Comparison of ENCODE assay signal across 12 cellular contexts in the genomic region with DNA sequence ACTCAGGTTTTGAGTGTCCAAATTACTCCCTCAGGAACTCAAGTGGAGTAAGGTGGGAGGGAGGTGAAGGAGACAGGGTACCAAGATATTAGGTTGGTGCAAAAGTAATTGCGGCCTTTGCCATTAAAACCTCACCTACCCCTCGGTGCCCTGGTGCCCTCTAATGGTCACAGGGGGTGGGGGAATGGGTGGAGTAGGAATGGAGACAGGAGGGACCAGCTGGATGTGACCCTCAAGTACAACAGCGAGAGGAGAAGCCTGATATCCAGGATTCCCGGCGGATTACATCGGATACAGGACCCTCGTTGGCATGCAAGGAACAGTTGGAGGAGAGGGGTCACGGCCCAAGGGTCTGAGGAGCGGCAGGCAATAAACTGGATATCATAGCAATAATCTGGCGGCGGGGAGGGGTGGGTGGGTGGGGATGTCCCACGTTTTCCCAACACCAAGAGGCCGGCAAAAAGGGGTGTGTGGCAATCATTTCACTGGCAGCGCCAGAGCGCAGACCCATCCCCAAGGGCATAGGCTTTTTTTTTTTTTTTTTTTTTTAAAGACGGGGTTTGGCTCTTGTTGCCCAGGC. TPM values are rescaled to one million over a fixed set of nuclear protein-coding genes. Genes with fewer than 3 reads are reported as not detected.
DNase-seq lines count a peak whose midpoint lies in the region; ATAC-seq and TF ChIP-seq lines count a peak whose summit lies in the region.
"Had no signal": no experiment of that assay in that cellular context is flagged by ENCODE, and none has a peak within 500 bp of the region (broad histone marks: within the 10 kb centered on the region; RNA-seq: fewer than 3 reads in every experiment).

No MANE protein-coding gene starts in this region.

- H3K9me3 ChIP-seq in right cardiac atrium (ENCODE audit: control insufficient read depth, low read length) (no peaks in the 10 kb centered on the region), right atrium auricular region (no peaks in the 10 kb centered on the region), SK-N-MC (ENCODE audit: low read depth, low read length) (no peaks in the 10 kb centered on the region), esophagus muscularis mucosa (no peaks in the 10 kb centered on the region), vagina (no peaks in the 10 kb centered on the region)

- H3K27me3 ChIP-seq in right cardiac atrium (ENCODE audit: control insufficient read depth, insufficient read depth) (no peaks in the 10 kb centered on the region), right atrium auricular region (no peaks in the 10 kb centered on the region), esophagus muscularis mucosa (no peaks in the 10 kb centered on the region), vagina (no peaks in the 10 kb centered on the region)

- ATAC-seq in right cardiac atrium (no peak), GM19455 (IDR thresholded peaks at IDR 0.05; ENCODE audit: unreplicated experiment) (no peak)

- no peak overlapping the region for H3K27ac ChIP-seq in right cardiac atrium (ENCODE audit: low read length)
- H3K27ac ChIP-seq in right atrium auricular region, result peak overlapping the region in 1 of 2 donors; percentile 98
- 0 out of 2 replicates have a peak overlapping the region, but pooled peaks have one; percentile 42 for H3K27ac ChIP-seq in SK-N-MC
- H3K27ac ChIP-seq in esophagus muscularis mucosa (replicated peaks in 1 of 4), result peak overlapping the region in 3 of 4 donors; percentile 97 to 99 (median 98)
- peak overlapping the region; percentile 99 for H3K27ac ChIP-seq in vagina
- H3K27ac ChIP-seq: parathyroid adenoma had no signal

- intact Hi-C loops in right cardiac atrium (cut with DNase I) (no loop called here), esophagus muscularis mucosa (cut with DNase I) (loop anchor here (5.0 kb wide), 1 partner anchor 36 kb away; the partner anchor contains the start of gene PYGO2), vagina (cut with DNase I) (no loop called here)

- H3K4me3 ChIP-seq in right cardiac atrium (ENCODE audit: low read length) (no peak overlapping the region), right atrium auricular region (no peak overlapping the region), SK-N-MC (no peak overlapping the region), esophagus muscularis mucosa (no peak overlapping the region), vagina (no peak overlapping the region)

- H3K4me1 ChIP-seq in right cardiac atrium (ENCODE audit: control insufficient read depth, insufficient read depth, low read length) (peaks cover 5% of the 10 kb centered on the region), right atrium auricular region (peaks cover 0 to 19% of the 10 kb centered on the region in 2 donors), esophagus muscularis mucosa (peaks cover 17 to 36% (median 33%) of the 10 kb centered on the region in 4 donors), vagina (peaks cover 25% of the 10 kb centered on the region)
- H3K4me1 ChIP-seq: parathyroid adenoma had no signal

- TF ChIP-seq POLR2A in esophagus muscularis mucosa (IDR thresholded peaks at IDR 0.05; ENCODE audit: low read depth) (no peak), vagina (IDR thresholded peaks at IDR 0.05) (no peak)

- no peak for TF ChIP-seq EP300 in esophagus muscularis mucosa (IDR thresholded peaks at IDR 0.05)

- H3K36me3 ChIP-seq in right atrium auricular region (no peaks in the 10 kb centered on the region), SK-N-MC (ENCODE audit: insufficient read depth, low read length) (no peaks in the 10 kb centered on the region), esophagus muscularis mucosa (peaks cover 0 to under 1% (median 0%) of the 10 kb centered on the region in 4 donors), vagina (no peaks in the 10 kb centered on the region)

- 76% methylated on average over 16 of the region's 16 CpGs for WGBS in right cardiac atrium
- 77% methylated on average over 12 of the region's 16 CpGs for WGBS in esophagus muscularis mucosa

- TF ChIP-seq CTCF in right atrium auricular region (IDR thresholded peaks at IDR 0.05) (no peak), esophagus muscularis mucosa (IDR thresholded peaks at IDR 0.05) (no peak), vagina (IDR thresholded peaks at IDR 0.05) (no peak)

- DNase-seq in right cardiac atrium (peak in 2 of 3 donors; percentile 23 to 52), right atrium auricular region (ENCODE audit: low spot score) (no peak), SK-N-MC (ENCODE audit: low read depth, low spot score) (no peak), esophagus muscularis mucosa (ENCODE audit: extremely low spot score) (no peak), vagina (ENCODE audit: extremely low spot score in 2 of 2) (no peak), DMS 273 treated with DMSO at 0.1 percent for 48 hours (lab: John Stamatoyannopoulos, UW) (no peak), cerebellum (ENCODE audit: low spot score) (no peak)
- DNase-seq: NCI-H187 treated with DMSO at 0.1 percent for 48 hours had no signal

- no peak overlapping the region for H3K9ac ChIP-seq in SK-N-MC (ENCODE audit: insufficient read length)
- H3K9ac ChIP-seq: parathyroid adenoma had no signal

RNA-seq across cellular contexts. Expression of gene ZBTB7B, which starts 4.3 kb away (rescaled TPM):
- total RNA-seq in right cardiac atrium (10 to 100 TPM; 40.3 to 66.6 (median 52.7) TPM), right atrium auricular region (10 to 100 TPM; 30.3 to 53.4 TPM), esophagus muscularis mucosa (10 to 100 TPM; 50.0 to 68.9 (median 55.8) TPM), vagina (77.6 TPM), cerebellum (2.4 TPM)
- polyA plus RNA-seq in right cardiac atrium, result 41.7 TPM

RNA-seq across cellular contexts. Expression of gene LENEP, which starts 4.9 kb away (rescaled TPM):
- not detected for total RNA-seq in right cardiac atrium
- not detected for polyA plus RNA-seq in right cardiac atrium
- total RNA-seq in right atrium auricular region, result not detected
- not detected for total RNA-seq in esophagus muscularis mucosa
- not detected for total RNA-seq in vagina
- total RNA-seq in cerebellum, result 1.5 TPM
- total RNA-seq: CD8-positive, alpha-beta T cell had no signal
- polyA plus RNA-seq: immature natural killer cell had no signal

RNA-seq across cellular contexts. Expression of gene FLAD1, which starts 15.1 kb away (rescaled TPM):
- total RNA-seq in right cardiac atrium (10 to 100 TPM; 22.8 to 32.7 (median 25.2) TPM), right atrium auricular region (10 to 100 TPM; 19.5 to 24.8 TPM), esophagus muscularis mucosa (10 to 100 TPM; 19.5 to 29.6 (median 23.0) TPM), vagina (20.6 TPM), cerebellum (16.8 TPM)
- polyA plus RNA-seq in right cardiac atrium, result 25.3 TPM

RNA-seq across cellular contexts. Expression of gene CKS1B, which starts 23.8 kb away (rescaled TPM):
- total RNA-seq in right cardiac atrium (10 to 100 TPM; 19.9 to 28.1 (median 23.4) TPM), right atrium auricular region (10 to 100 TPM; 20.0 to 23.8 TPM), esophagus muscularis mucosa (10 to 100 TPM; 11.6 to 21.5 (median 18.8) TPM), vagina (30.4 TPM), cerebellum (26.5 TPM)
- polyA plus RNA-seq in right cardiac atrium, result 28.9 TPM

RNA-seq across cellular contexts. Expression of gene SHC1, which starts 27.7 kb away (rescaled TPM):
- total RNA-seq in right cardiac atrium, result 10 to 100 TPM; 63.2 to 81.7 (median 71.4) TPM
- polyA plus RNA-seq in right cardiac atrium, result 37.9 TPM
- total RNA-seq in right atrium auricular region, result 10 to 100 TPM; 69.5 to 80.5 TPM
- total RNA-seq in esophagus muscularis mucosa, result 100 to 1,000 TPM in 1 of 4 donors, 10 to 100 TPM in 3; 60.6 to 101 (median 93.4) TPM
- total RNA-seq in vagina, result 110 TPM
- total RNA-seq in cerebellum, result 16.7 TPM

Comparison
In these comparisons a context has a peak if more than half of its experiments do, and no peak if none do; other contexts are left out.
1. DNase-seq: peak in right cardiac atrium (2 of 3); none in right atrium auricular region (single experiment), SK-N-MC (single experiment), esophagus muscularis mucosa (single experiment), vagina (0 of 2), DMS 273 treated with DMSO at 0.1 percent for 48 hours (single experiment) and cerebellum (single experiment).